Comparison of ENCODE assay signal across 13 cellular contexts in the genomic region with DNA sequence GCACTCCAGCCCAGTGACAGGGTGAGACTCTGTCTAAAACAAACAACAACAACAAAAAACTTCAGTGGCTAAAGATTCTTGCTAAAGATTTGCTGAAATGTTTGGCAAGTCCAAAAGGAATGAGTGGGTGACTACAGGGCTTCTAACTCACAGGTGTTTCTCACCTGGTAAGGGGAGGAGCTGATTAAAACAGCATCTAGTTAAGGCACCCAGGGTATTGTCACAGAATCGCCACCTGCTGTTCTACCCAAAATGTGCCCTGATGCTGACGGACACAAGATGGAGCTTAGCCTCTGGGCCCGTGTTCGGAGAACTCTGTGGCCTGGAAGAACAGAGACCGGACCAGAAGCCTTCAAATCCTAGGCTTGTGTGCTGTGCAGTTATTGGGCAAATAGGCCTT.
DNase-seq lines count a peak whose midpoint lies in the region; ATAC-seq and TF ChIP-seq lines count a peak whose summit lies in the region.
"Had no signal": no experiment of that assay in that cellular context is flagged by ENCODE, and none has a peak within 500 bp of the region (broad histone marks: within the 10 kb centered on the region; RNA-seq: fewer than 3 reads in every experiment).

No MANE protein-coding gene starts in this region.

- 91 to 100% methylated on average over 3 to 5 of the region's 5 CpGs for WGBS in endodermal cell (ENCODE audit: insufficient coverage in 1 of 2, insufficient read length in 1 of 2), 2 experiments
- whole genome bisulfite sequencing in body of pancreas, 2 donors, result 91 to 94% methylated on average over 5 of the region's 5 CpGs

- H3K9me3 Mint-ChIP-seq in endodermal cell, result peaks cover 18% of the 10 kb centered on the region
- H3K9me3 Mint-ChIP-seq in nephron progenitor cell, result peaks cover 18% of the 10 kb centered on the region

- intact Hi-C loops in body of pancreas (cut with DNase I), result no loop called here

- H3K27me3 Mint-ChIP-seq in endodermal cell (ENCODE audit: insufficient read depth), result peaks cover 6% of the 10 kb centered on the region
- peaks cover 2% of the 10 kb centered on the region for H3K27me3 Mint-ChIP-seq in nephron progenitor cell (ENCODE audit: low read depth, poor library complexity)
- H3K27me3 Mint-ChIP-seq: CD8-positive, alpha-beta memory T cell had no signal

- DNase-seq in GM10266 (ENCODE audit: extremely low spot score) (peak; percentile 5), H7 (peak; percentile 17), endodermal cell (peak; percentile 51), nephron progenitor cell (no peak), body of pancreas (no peak)
- DNase-seq in stimulated activated CD4-positive, alpha-beta T cell treated with anti-CD3 and anti-CD28 coated beads, Interleukin-2, amount 100 ng/mL, for 48 hours, result no peak
- DNase-seq: Caco-2; CD8-positive, alpha-beta memory T cell had no signal

- H3K27ac Mint-ChIP-seq in endodermal cell, result no peak overlapping the region
- H3K27ac Mint-ChIP-seq in nephron progenitor cell, result peak overlapping the region; percentile 39

- TF ChIP-seq POLR2A in body of pancreas (IDR thresholded peaks at IDR 0.05), result no peak

- TF ChIP-seq CTCF in GM10266 (IDR thresholded peaks at IDR 0.05; ENCODE audit: control insufficient read depth, insufficient read depth, low read depth, missing control alignments) (no peak), endodermal cell (conservative IDR thresholded peaks at IDR 0.05) (no peak), nephron progenitor cell (IDR thresholded peaks at IDR 0.05) (no peak), body of pancreas (IDR thresholded peaks at IDR 0.05) (no peak)

- no peaks in the 10 kb centered on the region for H3K4me1 ChIP-seq in endodermal cell (ENCODE audit: control insufficient read depth, insufficient read depth, low read length)
- no peaks in the 10 kb centered on the region for H3K4me1 ChIP-seq in body of pancreas
- H3K4me1 ChIP-seq: A549, Caco-2 had no signal

- H3K36me3 Mint-ChIP-seq in endodermal cell (ENCODE audit: low read depth) (peaks cover 54% of the 10 kb centered on the region), nephron progenitor cell (ENCODE audit: low read depth) (peaks cover 66% of the 10 kb centered on the region)
- H3K36me3 Mint-ChIP-seq: CD14-positive monocyte had no signal

- no peak overlapping the region for H3K9ac ChIP-seq in endodermal cell (ENCODE audit: extremely low read depth, low read length, poor library complexity, severe bottlenecking)
- H3K9ac ChIP-seq: KMS-11 had no signal

- H3K27me3 ChIP-seq in H7 (ENCODE audit: control insufficient read depth, insufficient read depth, low read length) (no peaks in the 10 kb centered on the region), endodermal cell (ENCODE audit: control insufficient read depth, insufficient read depth, low read length, poor library complexity, severe bottlenecking) (no peaks in the 10 kb centered on the region), body of pancreas (no peaks in the 10 kb centered on the region)

- H3K4me1 Mint-ChIP-seq in endodermal cell (peaks cover 4% of the 10 kb centered on the region), nephron progenitor cell (peaks cover 26% of the 10 kb centered on the region)

- H3K4me3 Mint-ChIP-seq in endodermal cell (no peak overlapping the region), nephron progenitor cell (no peak overlapping the region)
- H3K4me3 Mint-ChIP-seq: CD14-positive monocyte; CD8-positive, alpha-beta memory T cell had no signal

- H3K36me3 ChIP-seq in H7 (replicated peaks; ENCODE audit: control insufficient read depth, insufficient read depth, low read length) (peaks cover 5% of the 10 kb centered on the region), endodermal cell (ENCODE audit: control insufficient read depth, insufficient read depth, low read length) (peaks cover 37% of the 10 kb centered on the region), body of pancreas (replicated peaks in 1 of 2; ENCODE audit: insufficient read depth in 1 of 2, low read depth in 2 of 2) (no peaks in the 10 kb centered on the region)

- H3K27ac ChIP-seq in endodermal cell (ENCODE audit: low read depth, low read length) (no peak overlapping the region), body of pancreas (no peak overlapping the region)
- H3K27ac ChIP-seq: A549, KMS-11 had no signal

- H3K4me3 ChIP-seq in H7 (ENCODE audit: insufficient read depth, low read depth, low read length), result no peak overlapping the region
- no peak overlapping the region for H3K4me3 ChIP-seq in endodermal cell (ENCODE audit: low read length)
- no peak overlapping the region for H3K4me3 ChIP-seq in body of pancreas
- H3K4me3 ChIP-seq: A549, GM12878 had no signal

- no peak for ATAC-seq in HG02981 (IDR thresholded peaks at IDR 0.05; ENCODE audit: unreplicated experiment)
- ATAC-seq in body of pancreas, result no peak
- ATAC-seq: A549, GM12878 had no signal

- H3K9me3 ChIP-seq in endodermal cell (ENCODE audit: control insufficient read depth, low read length) (peaks cover 9% of the 10 kb centered on the region), body of pancreas (peaks cover 0 to 15% (median 2%) of the 10 kb centered on the region in 3 donors)
- H3K9me3 ChIP-seq: Caco-2 had no signal

Comparison
In these comparisons a context has a peak if more than half of its experiments do, and no peak if none do; other contexts are left out.
1. DNase-seq: peak in GM10266 (single experiment), H7 (single experiment) and endodermal cell (single experiment); none in nephron progenitor cell (single experiment), stimulated activated CD4-positive, alpha-beta T cell treated with anti-CD3 and anti-CD28 coated beads, Interleukin-2, amount 100 ng/mL, for 48 hours (0 of 2) and body of pancreas (0 of 4).